Comparison of ENCODE assay signal across 1 cellular context in the genomic region with DNA sequence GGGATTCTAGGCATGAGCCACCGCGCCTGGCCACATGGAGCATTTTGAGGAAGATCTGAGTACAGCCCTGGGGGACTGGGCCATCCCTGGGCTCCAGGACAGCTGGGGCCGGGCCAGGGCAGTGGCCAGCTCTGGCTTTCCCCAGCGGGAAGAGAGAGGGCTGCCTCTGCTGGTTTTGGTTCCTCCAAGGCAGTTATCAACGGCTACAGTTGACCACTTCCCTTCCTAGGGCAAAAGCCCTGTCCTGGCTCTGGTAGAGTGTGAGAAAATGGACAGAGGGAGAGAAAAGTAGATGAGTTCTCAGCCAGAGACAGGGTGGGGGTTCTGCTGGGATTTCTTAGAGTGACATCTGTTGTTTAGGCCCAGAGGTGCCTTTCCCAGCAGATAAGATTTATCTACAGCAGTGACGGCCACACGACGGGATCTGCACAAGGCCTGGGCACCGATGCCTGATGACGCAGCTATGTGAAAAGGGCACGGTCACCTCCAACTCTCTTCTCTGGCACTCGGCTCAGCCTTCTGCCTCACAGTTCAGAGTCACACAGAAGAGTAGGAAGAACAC.
TF ChIP-seq lines count a peak whose summit lies in the region.

No MANE protein-coding gene starts in this region.

TF ChIP-seq in GM23338, 12 proteins besides CTCF, POLR2A, EP300 and RAD21 (continued from another document):
- TF ChIP-seq ETS1 (IDR thresholded peaks at IDR 0.05) (no peak), ZNF331 (CRISPR knock-in tag; IDR thresholded peaks at IDR 0.05; ENCODE audit: low read depth) (no peak), EZH2 (IDR thresholded peaks at IDR 0.05; ENCODE audit: low read depth, unreplicated experiment) (no peak), NANOG (IDR thresholded peaks at IDR 0.05; ENCODE audit: borderline replicate concordance) (no peak), REST (IDR thresholded peaks at IDR 0.05; ENCODE audit: unreplicated experiment) (no peak)
